8 cellular contexts compared by ENCODE assay signal in the genomic region with DNA sequence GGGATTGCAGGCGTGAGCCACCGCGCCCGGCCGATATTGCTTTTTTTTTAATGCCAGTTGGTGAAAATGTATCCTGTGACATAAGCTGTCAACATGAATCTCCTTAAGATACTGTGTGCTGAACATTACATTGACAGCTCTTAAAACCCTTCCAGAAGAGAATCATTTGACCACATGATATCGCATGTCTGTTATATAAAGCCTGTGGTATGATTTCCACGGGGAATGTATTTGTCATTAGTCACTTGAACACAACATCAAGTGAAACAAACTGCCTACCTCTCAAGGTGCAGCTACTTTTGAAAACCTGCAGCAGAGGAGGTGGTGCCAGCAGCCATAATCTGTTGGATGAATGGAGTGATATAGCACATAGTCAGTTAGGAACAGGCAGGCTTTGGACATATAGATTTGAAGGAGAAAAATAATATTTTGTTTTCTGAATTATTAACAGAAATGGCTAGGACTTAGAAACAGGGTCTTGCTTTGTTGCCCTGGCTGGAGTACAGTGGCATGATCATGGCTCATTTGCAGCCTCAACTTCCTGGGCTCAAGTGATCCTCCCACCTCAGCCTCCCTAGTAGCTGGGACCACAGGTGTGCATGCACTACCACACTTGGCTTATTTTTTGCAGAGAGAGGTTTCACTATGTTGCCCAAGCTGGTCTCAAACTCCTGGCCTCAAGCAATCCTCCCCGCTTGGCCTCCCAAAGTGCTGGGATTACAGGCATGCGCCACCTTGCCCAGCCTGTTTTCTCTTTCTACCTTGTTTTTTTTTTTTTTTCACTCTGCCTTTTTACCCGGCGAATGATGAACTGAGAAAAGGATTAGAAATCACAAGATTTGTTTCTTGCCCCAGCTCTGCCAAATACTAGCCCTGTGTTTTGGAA.
DNase-seq lines count a peak whose midpoint lies in the region; ATAC-seq lines count a peak whose summit lies in the region.

No MANE protein-coding gene starts in this region.

- H3K4me1 ChIP-seq in iPS-20b (ENCODE audit: insufficient read depth, low read length) (peaks cover 11% of the 10 kb centered on the region), subcutaneous abdominal adipose tissue (ENCODE audit: control insufficient read depth in 5 of 5, insufficient read depth in 5 of 5, low read length in 5 of 5) (peaks cover 0 to 24% (median 14%) of the 10 kb centered on the region in 5 donors)
- H3K4me1 ChIP-seq in effector memory CD4-positive, alpha-beta T cell (ENCODE audit: control insufficient read depth, insufficient read depth, low read length, poor library complexity, severe bottlenecking): peaks cover 2% of the 10 kb centered on the region

- peak overlapping the region; percentile 85 for H3K4me3 Mint-ChIP-seq in T-helper 17 cell

- H3K9me3 ChIP-seq in T-helper 17 cell (ENCODE audit: control insufficient read depth, low read length, poor library complexity, severe bottlenecking) (no peaks in the 10 kb centered on the region), iPS-20b (ENCODE audit: insufficient read depth, low read depth, low read length) (no peaks in the 10 kb centered on the region), subcutaneous abdominal adipose tissue (ENCODE audit: control insufficient read depth in 5 of 5, low read length in 5 of 5) (no peaks in the 10 kb centered on the region)
- H3K9me3 ChIP-seq in effector memory CD4-positive, alpha-beta T cell (ENCODE audit: control insufficient read depth, low read length): no peaks in the 10 kb centered on the region

- H3K36me3 Mint-ChIP-seq in T-helper 17 cell (ENCODE audit: low read depth): no peaks in the 10 kb centered on the region

- H3K27ac ChIP-seq in iPS-20b (ENCODE audit: low read length): no peak overlapping the region
- H3K27ac ChIP-seq in subcutaneous abdominal adipose tissue (ENCODE audit: low read depth, low read length): peak overlapping the region; percentile 78
- no peak overlapping the region for H3K27ac ChIP-seq in effector memory CD4-positive, alpha-beta T cell (ENCODE audit: insufficient read depth, low read length, poor library complexity, severe bottlenecking)

- in situ Hi-C loops in G401 (cut with HindIII; ENCODE audit: low sequenced_read_pairs): no loop called here

- H3K4me1 Mint-ChIP-seq in T-helper 17 cell: peaks cover 7% of the 10 kb centered on the region

- H3K27me3 ChIP-seq in iPS-20b (ENCODE audit: insufficient read depth, low read length): no peaks in the 10 kb centered on the region
- H3K27me3 ChIP-seq in subcutaneous abdominal adipose tissue (ENCODE audit: control insufficient read depth in 5 of 5, insufficient read depth in 4 of 5, low read length in 5 of 5): no peaks in the 10 kb centered on the region
- H3K27me3 ChIP-seq in effector memory CD4-positive, alpha-beta T cell (replicated peaks; ENCODE audit: control insufficient read depth, insufficient read depth, low read length, poor library complexity, severe bottlenecking): no peaks in the 10 kb centered on the region

- peak overlapping the region; percentile 91 for H3K27ac Mint-ChIP-seq in T-helper 17 cell

- H3K27me3 Mint-ChIP-seq in T-helper 17 cell: no peaks in the 10 kb centered on the region

- no peak for ATAC-seq in T-helper 17 cell

- H3K4me3 ChIP-seq in iPS-20b (ENCODE audit: low read length): no peak overlapping the region
- H3K4me3 ChIP-seq in subcutaneous abdominal adipose tissue (ENCODE audit: low read depth in 1 of 5, low read length in 5 of 5): peak overlapping the region in 4 of 5 donors; percentile 29 to 53 (median 51)
- no peak overlapping the region for H3K4me3 ChIP-seq in effector memory CD4-positive, alpha-beta T cell (ENCODE audit: insufficient read depth, low read depth, low read length, poor library complexity, severe bottlenecking)

- H3K9ac ChIP-seq in iPS-20b (ENCODE audit: low read depth, low read length) (peak overlapping the region; percentile 48; the same call in 1 of the 2 replicates), subcutaneous abdominal adipose tissue (ENCODE audit: low read length in 5 of 5) (peak overlapping the region; percentile 8 to 80 (median 70))

- DNase-seq in stimulated activated CD4-positive, alpha-beta T cell treated with anti-CD3 and anti-CD28 coated beads, Interleukin-15, amount 100 ng/mL, for 24 hours: peak; percentile 3
- no peak for DNase-seq in stimulated activated CD4-positive, alpha-beta T cell treated with anti-CD3 and anti-CD28 coated beads, Interleukin-4, amount 100 ng/mL, for 4 hours
- DNase-seq in T-helper 17 cell: no peak
- DNase-seq in G401 (ENCODE audit: low spot score): no peak
- no peak for DNase-seq in effector memory CD4-positive, alpha-beta T cell
- DNase-seq in LoVo (ENCODE audit: low spot score): no peak

- H3K36me3 ChIP-seq in iPS-20b (ENCODE audit: insufficient read depth, low read depth, low read length) (peaks cover 17% of the 10 kb centered on the region; the same call in 1 of the 2 replicates), subcutaneous abdominal adipose tissue (ENCODE audit: control insufficient read depth in 5 of 5, insufficient read depth in 5 of 5, low read length in 5 of 5) (peaks cover 5 to 18% (median 9%) of the 10 kb centered on the region in 5 donors)
- peaks cover 4% of the 10 kb centered on the region for H3K36me3 ChIP-seq in effector memory CD4-positive, alpha-beta T cell (ENCODE audit: control insufficient read depth, insufficient read depth, low read length)

Comparison
In these comparisons a context has a peak if more than half of its experiments do, and no peak if none do; other contexts are left out.
1. H3K4me3 ChIP-seq: peak in subcutaneous abdominal adipose tissue (4 of 5); none in iPS-20b (single experiment) and effector memory CD4-positive, alpha-beta T cell (single experiment).